ENCODE assay signal across 8 cellular contexts in genomic region chr9:97518909-97519307, GRCh38. TPM values are rescaled to one million over a fixed set of nuclear protein-coding genes. Genes with fewer than 3 reads are reported as not detected.
A peak's percentile ranks its signal among the peaks of the same experiment; 100 is the strongest.
DNase-seq lines count a peak whose midpoint lies in the region; ATAC-seq and TF ChIP-seq lines count a peak whose summit lies in the region.

No MANE protein-coding gene starts in this region.

- H3K27ac ChIP-seq in skeletal muscle tissue (ENCODE audit: low read depth, low read length) (peak overlapping the region; percentile 71), WERI-Rb-1 (no peak overlapping the region)

- DNase-seq in H4 (ENCODE audit: low spot score) (peak; percentile 70), NCI-H460 (ENCODE audit: extremely low read depth, low read depth) (peak; percentile 41), fibroblast of the aortic adventitia (ENCODE audit: low read depth) (peak; percentile 62), 8988T (no peak), WERI-Rb-1 (no peak), SK-N-DZ (ENCODE audit: low spot score) (no peak)
- DNase-seq in stimulated activated naive B cell treated with anti-CD40 and anti-IgM and Interleukin-4, amounts not matched to agents 10 μg/mL and 1 μg/mL and 100 μg/mL, for 72 hours, result no peak

- peaks cover 0 to 4% (median 1%) of the 10 kb centered on the region in 3 donors for H3K36me3 ChIP-seq in skeletal muscle tissue (ENCODE audit: control insufficient read depth in 3 of 3, insufficient read depth in 3 of 3, low read length in 3 of 3)
- H3K36me3 ChIP-seq in WERI-Rb-1, result no peaks in the 10 kb centered on the region

- H3K4me1 ChIP-seq in skeletal muscle tissue (ENCODE audit: control insufficient read depth in 3 of 3, insufficient read depth in 3 of 3, low read length in 3 of 3), result peaks cover 66 to 88% (median 69%) of the 10 kb centered on the region in 3 donors

- H3K4me3 Mint-ChIP-seq in stimulated activated naive B cell treated with anti-CD40 and anti-IgM and Interleukin-4, amounts not matched to agents 10 μg/mL and 1 μg/mL and 100 μg/mL, for 72 hours, result no peak overlapping the region

- H3K27ac Mint-ChIP-seq in stimulated activated naive B cell treated with anti-CD40 and anti-IgM and Interleukin-4, amounts not matched to agents 10 μg/mL and 1 μg/mL and 100 μg/mL, for 72 hours, result no peak overlapping the region

- no peaks in the 10 kb centered on the region for H3K9me3 ChIP-seq in skeletal muscle tissue (ENCODE audit: control insufficient read depth in 3 of 3, low read length in 3 of 3)
- no peaks in the 10 kb centered on the region for H3K9me3 ChIP-seq in WERI-Rb-1 (ENCODE audit: severe bottlenecking)

- H3K27me3 ChIP-seq in skeletal muscle tissue (ENCODE audit: control insufficient read depth in 3 of 3, insufficient read depth in 3 of 3, low read length in 3 of 3) (no peaks in the 10 kb centered on the region), WERI-Rb-1 (ENCODE audit: insufficient read depth, low read depth, severe bottlenecking) (no peaks in the 10 kb centered on the region)

- H3K4me1 Mint-ChIP-seq in stimulated activated naive B cell treated with anti-CD40 and anti-IgM and Interleukin-4, amounts not matched to agents 10 μg/mL and 1 μg/mL and 100 μg/mL, for 72 hours, result peaks cover 0 to 3% of the 10 kb centered on the region in 2 donors

- TF ChIP-seq CTCF in fibroblast of the aortic adventitia (IDR thresholded peaks at IDR 0.05; ENCODE audit: insufficient read depth, low read length) (no peak), WERI-Rb-1 (IDR thresholded peaks at IDR 0.05; ENCODE audit: low read depth, low read length) (no peak)

- no peaks in the 10 kb centered on the region for H3K9me3 Mint-ChIP-seq in stimulated activated naive B cell treated with anti-CD40 and anti-IgM and Interleukin-4, amounts not matched to agents 10 μg/mL and 1 μg/mL and 100 μg/mL, for 72 hours

- H3K36me3 Mint-ChIP-seq in stimulated activated naive B cell treated with anti-CD40 and anti-IgM and Interleukin-4, amounts not matched to agents 10 μg/mL and 1 μg/mL and 100 μg/mL, for 72 hours, result no peaks in the 10 kb centered on the region

- H3K9ac ChIP-seq in skeletal muscle tissue (ENCODE audit: low read depth in 1 of 3, low read length in 3 of 3), result peak overlapping the region in 2 of 3 donors; percentile 57 to 66

- H3K27me3 Mint-ChIP-seq in stimulated activated naive B cell treated with anti-CD40 and anti-IgM and Interleukin-4, amounts not matched to agents 10 μg/mL and 1 μg/mL and 100 μg/mL, for 72 hours, result peaks cover 50 to 52% of the 10 kb centered on the region in 2 donors

- H3K4me3 ChIP-seq in fibroblast of the aortic adventitia (ENCODE audit: low read depth, low read length) (no peak overlapping the region), skeletal muscle tissue (ENCODE audit: low read length in 3 of 3) (no peak overlapping the region), WERI-Rb-1 (ENCODE audit: low read depth, low read length) (no peak overlapping the region)

- ATAC-seq in stimulated activated naive B cell treated with anti-CD40 and anti-IgM and Interleukin-4, amounts not matched to agents 10 μg/mL and 1 μg/mL and 100 μg/mL, for 72 hours (replicated peaks), result no peak

RNA-seq across cellular contexts. Expression of gene TMOD1, which starts 17.4 kb away (rescaled TPM):
- 1.3 and 1.8 TPM in 2 replicates for total RNA-seq in H4 (2014; rRNA removed; shearing (Covaris generic))
- total RNA-seq in NCI-H460 (2014; rRNA removed; shearing (Covaris generic)), result 1.9 and 2.2 TPM in 2 replicates
- polyA plus RNA-seq in NCI-H460 (2014; cell fraction: nucleus; rRNA removed), result 1.3 and 1.7 TPM in 2 replicates
- 0.16 and 0.18 TPM in 2 replicates for total RNA-seq in fibroblast of the aortic adventitia (ENCODE audit: low replicate concordance)
- total RNA-seq in skeletal muscle tissue, result 45.9 TPM
- polyA plus RNA-seq in SK-N-DZ (2014; cell fraction: cytosol; rRNA removed), result 12.1 and 13.2 TPM in 2 replicates
- 9.4 and 9.9 TPM in 2 replicates for polyA plus RNA-seq in SK-N-DZ (2014; cell fraction: nucleus; rRNA removed)

Comparison
In these comparisons a context has a peak if more than half of its experiments do, and no peak if none do; other contexts are left out.
1. DNase-seq: peak in H4 (single experiment), NCI-H460 (single experiment) and fibroblast of the aortic adventitia (single experiment); none in 8988T (single experiment), stimulated activated naive B cell treated with anti-CD40 and anti-IgM and Interleukin-4, amounts not matched to agents 10 μg/mL and 1 μg/mL and 100 μg/mL, for 72 hours (single experiment), WERI-Rb-1 (single experiment) and SK-N-DZ (single experiment).
2. RNA of gene TMOD1, which starts 17.4 kb away (total RNA-seq): 45.9 TPM in skeletal muscle tissue (single experiment); 1.9 to 2.2 TPM in NCI-H460, 1.3 to 1.8 TPM in H4 and 0.16 to 0.18 TPM in fibroblast of the aortic adventitia; every median in the first group is over 10 times any median in the second.